In the genomic region with DNA sequence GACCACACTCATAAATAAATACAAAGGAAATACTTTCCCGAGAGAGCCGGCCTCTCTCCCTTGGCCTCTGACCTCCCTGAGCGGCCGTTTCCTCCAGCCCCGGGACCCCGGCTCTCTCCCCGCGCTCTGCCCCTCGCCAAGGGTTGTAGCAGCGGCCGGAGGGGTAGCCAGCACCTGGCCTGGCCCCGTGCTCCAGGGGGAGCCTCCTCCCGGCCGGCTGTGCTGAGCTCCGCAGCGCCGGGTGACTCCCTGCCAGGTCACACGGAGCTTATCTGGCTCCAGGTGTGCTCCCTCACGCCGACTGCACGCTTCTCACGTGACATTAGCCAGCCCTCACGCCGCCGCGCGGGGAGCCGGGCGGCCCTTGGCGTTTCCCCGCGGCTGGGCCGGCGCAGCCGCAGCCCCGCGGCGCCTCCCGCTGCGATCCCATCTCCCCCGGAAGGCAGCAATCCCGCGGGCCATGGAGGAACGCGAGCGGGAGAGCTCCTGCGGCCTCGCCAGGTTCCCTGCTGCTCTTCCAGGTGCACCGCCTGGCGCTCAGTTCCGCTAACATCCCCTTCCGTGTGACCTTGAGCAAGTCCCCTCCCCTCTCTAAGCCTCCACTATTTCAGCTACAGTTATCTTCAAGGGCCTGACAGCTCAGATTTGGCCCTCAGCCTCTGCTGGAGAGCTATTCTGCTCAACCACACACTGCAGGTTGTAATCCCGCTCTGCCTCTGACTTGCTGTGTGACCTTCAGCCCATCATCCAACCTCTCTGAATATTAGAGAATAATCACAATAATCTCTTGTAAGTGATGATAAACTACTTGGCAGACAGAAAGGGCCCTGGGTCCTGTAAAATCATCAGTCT, we compare ENCODE assay signal across 1 cellular context.
TF ChIP-seq lines count a peak whose summit lies in the region.

No MANE protein-coding gene starts in this region.

TF ChIP-seq in HepG2, 621 proteins besides CTCF, POLR2A, EP300 and RAD21 (continued from another document and continues in another):
- TF ChIP-seq, protein P1, sequence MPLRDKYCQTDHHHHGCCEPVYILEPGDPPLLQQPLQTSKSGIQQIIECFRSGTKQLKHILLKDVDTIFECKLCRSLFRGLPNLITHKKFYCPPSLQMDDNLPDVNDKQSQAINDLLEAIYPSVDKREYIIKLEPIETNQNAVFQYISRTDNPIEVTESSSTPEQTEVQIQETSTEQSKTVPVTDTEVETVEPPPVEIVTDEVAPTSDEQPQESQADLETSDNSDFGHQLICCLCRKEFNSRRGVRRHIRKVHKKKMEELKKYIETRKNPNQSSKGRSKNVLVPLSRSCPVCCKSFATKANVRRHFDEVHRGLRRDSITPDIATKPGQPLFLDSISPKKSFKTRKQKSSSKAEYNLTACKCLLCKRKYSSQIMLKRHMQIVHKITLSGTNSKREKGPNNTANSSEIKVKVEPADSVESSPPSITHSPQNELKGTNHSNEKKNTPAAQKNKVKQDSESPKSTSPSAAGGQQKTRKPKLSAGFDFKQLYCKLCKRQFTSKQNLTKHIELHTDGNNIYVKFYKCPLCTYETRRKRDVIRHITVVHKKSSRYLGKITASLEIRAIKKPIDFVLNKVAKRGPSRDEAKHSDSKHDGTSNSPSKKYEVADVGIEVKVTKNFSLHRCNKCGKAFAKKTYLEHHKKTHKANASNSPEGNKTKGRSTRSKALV (CRISPR knock-in tag; IDR thresholded peaks at IDR 0.05), result 0 out of 2 replicates have a peak, but pooled peaks have one; percentile 1
- TF ChIP-seq KLF6 (CRISPR knock-in tag; IDR thresholded peaks at IDR 0.05), result no peak
- TF ChIP-seq, protein P2, sequence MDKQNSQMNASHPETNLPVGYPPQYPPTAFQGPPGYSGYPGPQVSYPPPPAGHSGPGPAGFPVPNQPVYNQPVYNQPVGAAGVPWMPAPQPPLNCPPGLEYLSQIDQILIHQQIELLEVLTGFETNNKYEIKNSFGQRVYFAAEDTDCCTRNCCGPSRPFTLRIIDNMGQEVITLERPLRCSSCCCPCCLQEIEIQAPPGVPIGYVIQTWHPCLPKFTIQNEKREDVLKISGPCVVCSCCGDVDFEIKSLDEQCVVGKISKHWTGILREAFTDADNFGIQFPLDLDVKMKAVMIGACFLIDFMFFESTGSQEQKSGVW (CRISPR knock-in tag; IDR thresholded peaks at IDR 0.05; ENCODE audit: borderline replicate concordance), result no peak
- no peak for TF ChIP-seq GLI4 (CRISPR knock-in tag; IDR thresholded peaks at IDR 0.05; ENCODE audit: borderline replicate concordance)
- TF ChIP-seq, protein P3, sequence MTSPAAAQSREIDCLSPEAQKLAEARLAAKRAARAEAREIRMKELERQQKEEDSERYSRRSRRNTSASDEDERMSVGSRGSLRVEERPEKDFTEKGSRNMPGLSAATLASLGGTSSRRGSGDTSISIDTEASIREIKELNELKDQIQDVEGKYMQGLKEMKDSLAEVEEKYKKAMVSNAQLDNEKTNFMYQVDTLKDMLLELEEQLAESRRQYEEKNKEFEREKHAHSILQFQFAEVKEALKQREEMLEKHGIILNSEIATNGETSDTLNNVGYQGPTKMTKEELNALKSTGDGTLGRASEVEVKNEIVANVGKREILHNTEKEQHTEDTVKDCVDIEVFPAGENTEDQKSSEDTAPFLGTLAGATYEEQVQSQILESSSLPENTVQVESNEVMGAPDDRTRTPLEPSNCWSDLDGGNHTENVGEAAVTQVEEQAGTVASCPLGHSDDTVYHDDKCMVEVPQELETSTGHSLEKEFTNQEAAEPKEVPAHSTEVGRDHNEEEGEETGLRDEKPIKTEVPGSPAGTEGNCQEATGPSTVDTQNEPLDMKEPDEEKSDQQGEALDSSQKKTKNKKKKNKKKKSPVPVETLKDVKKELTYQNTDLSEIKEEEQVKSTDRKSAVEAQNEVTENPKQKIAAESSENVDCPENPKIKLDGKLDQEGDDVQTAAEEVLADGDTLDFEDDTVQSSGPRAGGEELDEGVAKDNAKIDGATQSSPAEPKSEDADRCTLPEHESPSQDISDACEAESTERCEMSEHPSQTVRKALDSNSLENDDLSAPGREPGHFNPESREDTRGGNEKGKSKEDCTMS (CRISPR knock-in tag; conservative IDR thresholded peaks at IDR 0.05), result no peak
- TF ChIP-seq FIP1L1 (IDR thresholded peaks at IDR 0.05; ENCODE audit: borderline replicate concordance, insufficient read depth, low read depth, low read length), result no peak
- TF ChIP-seq ZNF136 (CRISPR knock-in tag; IDR thresholded peaks at IDR 0.05; ENCODE audit: low read depth), result no peak
- TF ChIP-seq PHF8 (CRISPR knock-in tag; IDR thresholded peaks at IDR 0.05), result peak; percentile 67
- no peak for TF ChIP-seq ZFP37 (CRISPR knock-in tag; IDR thresholded peaks at IDR 0.05; ENCODE audit: borderline replicate concordance)
- no peak for TF ChIP-seq PLRG1 (conservative IDR thresholded peaks at IDR 0.05)
- no peak for TF ChIP-seq RFX5 (IDR thresholded peaks at IDR 0.05; ENCODE audit: low read depth, low read length)
- TF ChIP-seq, protein P4, sequence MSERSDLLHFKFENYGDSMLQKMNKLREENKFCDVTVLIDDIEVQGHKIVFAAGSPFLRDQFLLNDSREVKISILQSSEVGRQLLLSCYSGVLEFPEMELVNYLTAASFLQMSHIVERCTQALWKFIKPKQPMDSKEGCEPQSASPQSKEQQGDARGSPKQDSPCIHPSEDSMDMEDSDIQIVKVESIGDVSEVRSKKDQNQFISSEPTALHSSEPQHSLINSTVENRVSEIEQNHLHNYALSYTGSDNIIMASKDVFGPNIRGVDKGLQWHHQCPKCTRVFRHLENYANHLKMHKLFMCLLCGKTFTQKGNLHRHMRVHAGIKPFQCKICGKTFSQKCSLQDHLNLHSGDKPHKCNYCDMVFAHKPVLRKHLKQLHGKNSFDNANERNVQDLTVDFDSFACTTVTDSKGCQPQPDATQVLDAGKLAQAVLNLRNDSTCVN (CRISPR knock-in tag; IDR thresholded peaks at IDR 0.05; ENCODE audit: borderline replicate concordance), result no peak
- no peak for TF ChIP-seq HHEX (CRISPR knock-in tag; IDR thresholded peaks at IDR 0.05)
- TF ChIP-seq, protein P5, sequence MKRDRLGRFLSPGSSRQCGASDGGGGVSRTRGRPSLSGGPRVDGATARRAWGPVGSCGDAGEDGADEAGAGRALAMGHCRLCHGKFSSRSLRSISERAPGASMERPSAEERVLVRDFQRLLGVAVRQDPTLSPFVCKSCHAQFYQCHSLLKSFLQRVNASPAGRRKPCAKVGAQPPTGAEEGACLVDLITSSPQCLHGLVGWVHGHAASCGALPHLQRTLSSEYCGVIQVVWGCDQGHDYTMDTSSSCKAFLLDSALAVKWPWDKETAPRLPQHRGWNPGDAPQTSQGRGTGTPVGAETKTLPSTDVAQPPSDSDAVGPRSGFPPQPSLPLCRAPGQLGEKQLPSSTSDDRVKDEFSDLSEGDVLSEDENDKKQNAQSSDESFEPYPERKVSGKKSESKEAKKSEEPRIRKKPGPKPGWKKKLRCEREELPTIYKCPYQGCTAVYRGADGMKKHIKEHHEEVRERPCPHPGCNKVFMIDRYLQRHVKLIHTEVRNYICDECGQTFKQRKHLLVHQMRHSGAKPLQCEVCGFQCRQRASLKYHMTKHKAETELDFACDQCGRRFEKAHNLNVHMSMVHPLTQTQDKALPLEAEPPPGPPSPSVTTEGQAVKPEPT (CRISPR knock-in tag; IDR thresholded peaks at IDR 0.05; ENCODE audit: low read depth), result peak; percentile 92
- TF ChIP-seq SMAD1 (CRISPR knock-in tag; IDR thresholded peaks at IDR 0.05; ENCODE audit: borderline replicate concordance, low read depth), result 0 out of 2 replicates have a peak, but pooled peaks have one; percentile 38
- peak; percentile 49 for TF ChIP-seq ZNF607 (CRISPR knock-in tag; IDR thresholded peaks at IDR 0.05; ENCODE audit: borderline replicate concordance)
- TF ChIP-seq, protein P6, sequence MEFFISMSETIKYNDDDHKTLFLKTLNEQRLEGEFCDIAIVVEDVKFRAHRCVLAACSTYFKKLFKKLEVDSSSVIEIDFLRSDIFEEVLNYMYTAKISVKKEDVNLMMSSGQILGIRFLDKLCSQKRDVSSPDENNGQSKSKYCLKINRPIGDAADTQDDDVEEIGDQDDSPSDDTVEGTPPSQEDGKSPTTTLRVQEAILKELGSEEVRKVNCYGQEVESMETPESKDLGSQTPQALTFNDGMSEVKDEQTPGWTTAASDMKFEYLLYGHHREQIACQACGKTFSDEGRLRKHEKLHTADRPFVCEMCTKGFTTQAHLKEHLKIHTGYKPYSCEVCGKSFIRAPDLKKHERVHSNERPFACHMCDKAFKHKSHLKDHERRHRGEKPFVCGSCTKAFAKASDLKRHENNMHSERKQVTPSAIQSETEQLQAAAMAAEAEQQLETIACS (CRISPR knock-in tag; IDR thresholded peaks at IDR 0.05), result no peak
- TF ChIP-seq XBP1 (CRISPR knock-in tag; IDR thresholded peaks at IDR 0.05), result no peak
- TF ChIP-seq CBX5 (CRISPR knock-in tag; IDR thresholded peaks at IDR 0.05; ENCODE audit: borderline replicate concordance), result no peak
- TF ChIP-seq SATB2 (CRISPR knock-in tag; IDR thresholded peaks at IDR 0.05), result no peak
- peak; percentile 71 for TF ChIP-seq ZNF292 (CRISPR knock-in tag; IDR thresholded peaks at IDR 0.05; ENCODE audit: borderline replicate concordance, low read depth)
- TF ChIP-seq TCF7L2 (IDR thresholded peaks at IDR 0.05; ENCODE audit: low read depth, low read length), result no peak
- TF ChIP-seq HNRNPH1 (optimal IDR thresholded peaks at IDR 0.05; ENCODE audit: low read depth, low read length), result no peak
- peak; percentile 71; the same call in 1 of the 2 replicates for TF ChIP-seq NRL (CRISPR knock-in tag; IDR thresholded peaks at IDR 0.05; ENCODE audit: borderline replicate concordance)
- TF ChIP-seq, protein P7, sequence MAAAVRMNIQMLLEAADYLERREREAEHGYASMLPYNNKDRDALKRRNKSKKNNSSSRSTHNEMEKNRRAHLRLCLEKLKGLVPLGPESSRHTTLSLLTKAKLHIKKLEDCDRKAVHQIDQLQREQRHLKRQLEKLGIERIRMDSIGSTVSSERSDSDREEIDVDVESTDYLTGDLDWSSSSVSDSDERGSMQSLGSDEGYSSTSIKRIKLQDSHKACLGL (CRISPR knock-in tag; IDR thresholded peaks at IDR 0.05), result peak; percentile 63
- TF ChIP-seq ZKSCAN1 (IDR thresholded peaks at IDR 0.05; ENCODE audit: low read length), result no peak
- TF ChIP-seq, protein P8, sequence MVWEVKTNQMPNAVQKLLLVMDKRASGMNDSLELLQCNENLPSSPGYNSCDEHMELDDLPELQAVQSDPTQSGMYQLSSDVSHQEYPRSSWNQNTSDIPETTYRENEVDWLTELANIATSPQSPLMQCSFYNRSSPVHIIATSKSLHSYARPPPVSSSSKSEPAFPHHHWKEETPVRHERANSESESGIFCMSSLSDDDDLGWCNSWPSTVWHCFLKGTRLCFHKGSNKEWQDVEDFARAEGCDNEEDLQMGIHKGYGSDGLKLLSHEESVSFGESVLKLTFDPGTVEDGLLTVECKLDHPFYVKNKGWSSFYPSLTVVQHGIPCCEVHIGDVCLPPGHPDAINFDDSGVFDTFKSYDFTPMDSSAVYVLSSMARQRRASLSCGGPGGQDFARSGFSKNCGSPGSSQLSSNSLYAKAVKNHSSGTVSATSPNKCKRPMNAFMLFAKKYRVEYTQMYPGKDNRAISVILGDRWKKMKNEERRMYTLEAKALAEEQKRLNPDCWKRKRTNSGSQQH (CRISPR knock-in tag; IDR thresholded peaks at IDR 0.05; ENCODE audit: low read depth), result no peak
- TF ChIP-seq SYNCRIP (IDR thresholded peaks at IDR 0.05; ENCODE audit: insufficient read depth, low read depth, low read length), result no peak
- TF ChIP-seq ZNF543 (CRISPR knock-in tag; IDR thresholded peaks at IDR 0.05), result 0 out of 2 replicates have a peak, but pooled peaks have one; percentile 40
- no peak for TF ChIP-seq TEAD2 (CRISPR knock-in tag; IDR thresholded peaks at IDR 0.05)
- TF ChIP-seq KDM5A (IDR thresholded peaks at IDR 0.05; ENCODE audit: borderline replicate concordance, low read length), result no peak; the same call in 1 of the 2 replicates
- TF ChIP-seq POLR2G (IDR thresholded peaks at IDR 0.05; ENCODE audit: low read depth, low read length), result peak; percentile 73
- TF ChIP-seq, protein P9, sequence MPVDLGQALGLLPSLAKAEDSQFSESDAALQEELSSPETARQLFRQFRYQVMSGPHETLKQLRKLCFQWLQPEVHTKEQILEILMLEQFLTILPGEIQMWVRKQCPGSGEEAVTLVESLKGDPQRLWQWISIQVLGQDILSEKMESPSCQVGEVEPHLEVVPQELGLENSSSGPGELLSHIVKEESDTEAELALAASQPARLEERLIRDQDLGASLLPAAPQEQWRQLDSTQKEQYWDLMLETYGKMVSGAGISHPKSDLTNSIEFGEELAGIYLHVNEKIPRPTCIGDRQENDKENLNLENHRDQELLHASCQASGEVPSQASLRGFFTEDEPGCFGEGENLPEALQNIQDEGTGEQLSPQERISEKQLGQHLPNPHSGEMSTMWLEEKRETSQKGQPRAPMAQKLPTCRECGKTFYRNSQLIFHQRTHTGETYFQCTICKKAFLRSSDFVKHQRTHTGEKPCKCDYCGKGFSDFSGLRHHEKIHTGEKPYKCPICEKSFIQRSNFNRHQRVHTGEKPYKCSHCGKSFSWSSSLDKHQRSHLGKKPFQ (CRISPR knock-in tag; IDR thresholded peaks at IDR 0.05; ENCODE audit: insufficient replicate concordance), result peak; percentile 37
- TF ChIP-seq, protein P10, sequence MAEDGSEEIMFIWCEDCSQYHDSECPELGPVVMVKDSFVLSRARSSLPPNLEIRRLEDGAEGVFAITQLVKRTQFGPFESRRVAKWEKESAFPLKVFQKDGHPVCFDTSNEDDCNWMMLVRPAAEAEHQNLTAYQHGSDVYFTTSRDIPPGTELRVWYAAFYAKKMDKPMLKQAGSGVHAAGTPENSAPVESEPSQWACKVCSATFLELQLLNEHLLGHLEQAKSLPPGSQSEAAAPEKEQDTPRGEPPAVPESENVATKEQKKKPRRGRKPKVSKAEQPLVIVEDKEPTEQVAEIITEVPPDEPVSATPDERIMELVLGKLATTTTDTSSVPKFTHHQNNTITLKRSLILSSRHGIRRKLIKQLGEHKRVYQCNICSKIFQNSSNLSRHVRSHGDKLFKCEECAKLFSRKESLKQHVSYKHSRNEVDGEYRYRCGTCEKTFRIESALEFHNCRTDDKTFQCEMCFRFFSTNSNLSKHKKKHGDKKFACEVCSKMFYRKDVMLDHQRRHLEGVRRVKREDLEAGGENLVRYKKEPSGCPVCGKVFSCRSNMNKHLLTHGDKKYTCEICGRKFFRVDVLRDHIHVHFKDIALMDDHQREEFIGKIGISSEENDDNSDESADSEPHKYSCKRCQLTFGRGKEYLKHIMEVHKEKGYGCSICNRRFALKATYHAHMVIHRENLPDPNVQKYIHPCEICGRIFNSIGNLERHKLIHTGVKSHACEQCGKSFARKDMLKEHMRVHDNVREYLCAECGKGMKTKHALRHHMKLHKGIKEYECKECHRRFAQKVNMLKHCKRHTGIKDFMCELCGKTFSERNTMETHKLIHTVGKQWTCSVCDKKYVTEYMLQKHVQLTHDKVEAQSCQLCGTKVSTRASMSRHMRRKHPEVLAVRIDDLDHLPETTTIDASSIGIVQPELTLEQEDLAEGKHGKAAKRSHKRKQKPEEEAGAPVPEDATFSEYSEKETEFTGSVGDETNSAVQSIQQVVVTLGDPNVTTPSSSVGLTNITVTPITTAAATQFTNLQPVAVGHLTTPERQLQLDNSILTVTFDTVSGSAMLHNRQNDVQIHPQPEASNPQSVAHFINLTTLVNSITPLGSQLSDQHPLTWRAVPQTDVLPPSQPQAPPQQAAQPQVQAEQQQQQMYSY (CRISPR knock-in tag; IDR thresholded peaks at IDR 0.05), result no peak; the same call in 1 of the 2 replicates
- peak; percentile 43; the same call in 1 of the 2 replicates for TF ChIP-seq ERF (CRISPR knock-in tag; IDR thresholded peaks at IDR 0.05)
